Comparison of ENCODE assay signal across 8 cellular contexts in genomic region chr1:8889925-8890785, GRCh38. TPM values are rescaled to one million over a fixed set of nuclear protein-coding genes. Genes with fewer than 3 reads are reported as not detected.
DNase-seq lines count a peak whose midpoint lies in the region; ATAC-seq and TF ChIP-seq lines count a peak whose summit lies in the region.

No MANE protein-coding gene starts in this region.

- H3K4me1 ChIP-seq in adrenal gland (replicated peaks in 1 of 2) (peaks cover 5 to 16% of the 10 kb centered on the region in 2 donors), smooth muscle cell (ENCODE audit: low read depth) (peaks cover 4% of the 10 kb centered on the region)

- H3K27ac ChIP-seq in adrenal gland, result peak overlapping the region in 3 of 5 donors; percentile 9 to 61 (median 50)
- H3K27ac ChIP-seq in smooth muscle cell (ENCODE audit: low read depth), result peak overlapping the region; percentile 59

- TF ChIP-seq POLR2A in adrenal gland (IDR thresholded peaks at IDR 0.05), result no peak

- no peaks in the 10 kb centered on the region for H4K20me1 ChIP-seq in smooth muscle cell (ENCODE audit: low read depth)

- H3K27me3 ChIP-seq in adrenal gland (no peaks in the 10 kb centered on the region), smooth muscle cell (ENCODE audit: low read depth) (no peaks in the 10 kb centered on the region)

- no peaks in the 10 kb centered on the region for H3K79me2 ChIP-seq in smooth muscle cell (ENCODE audit: low read depth)

- no peak for TF ChIP-seq CTCF in adrenal gland (IDR thresholded peaks at IDR 0.05)
- no peak for TF ChIP-seq CTCF in smooth muscle cell (IDR thresholded peaks at IDR 0.05; ENCODE audit: borderline replicate concordance, insufficient read depth, poor library complexity, severe bottlenecking)

- H2AFZ ChIP-seq in smooth muscle cell (ENCODE audit: low read depth), result no peak overlapping the region

- DNase-seq in HT1080 (ENCODE audit: low read depth), result peak; percentile 91
- peak; percentile 89 to 98 (median 96) for DNase-seq in adrenal gland
- DNase-seq in hepatic stellate cell (ENCODE audit: low spot score), result peak; percentile 73
- DNase-seq in smooth muscle cell (lab: John Stamatoyannopoulos, UW; ENCODE audit: unreplicated experiment), result no peak
- no peak for DNase-seq in activated CD4-positive, alpha-beta T cell treated with anti-CD3 and anti-CD28 coated beads for 4 hours
- DNase-seq in NCI-H82 treated with DMSO at 0.1 percent for 48 hours (lab: John Stamatoyannopoulos, UW; ENCODE audit: unreplicated experiment), result no peak

- no peaks in the 10 kb centered on the region for H3K9me3 ChIP-seq in adrenal gland (replicated peaks in 1 of 3)
- no peaks in the 10 kb centered on the region for H3K9me3 ChIP-seq in smooth muscle cell (replicated peaks; ENCODE audit: low read depth)

- H3K4me3 ChIP-seq in adrenal gland (no peak overlapping the region), smooth muscle cell (peak overlapping the region; percentile 17)

- no peaks in the 10 kb centered on the region for H3K36me3 ChIP-seq in adrenal gland (replicated peaks in 1 of 2)
- H3K36me3 ChIP-seq in smooth muscle cell (ENCODE audit: low read depth), result no peaks in the 10 kb centered on the region

- H3K9ac ChIP-seq in smooth muscle cell (ENCODE audit: low read depth), result peak overlapping the region; percentile 15

- WGBS in adrenal gland, 4 donors, result 27 to 32% (median 30%) methylated on average over 18 of the region's 18 CpGs
- 55% methylated on average over 18 of the region's 18 CpGs for WGBS in smooth muscle cell (ENCODE audit: low lambda C conversion rate)

- intact Hi-C loops in adrenal gland (cut with DNase I), result no loop called here

- no peak for ATAC-seq in GM21576 (IDR thresholded peaks at IDR 0.05; ENCODE audit: unreplicated experiment)
- no peak for ATAC-seq in GM21447 (IDR thresholded peaks at IDR 0.05; ENCODE audit: unreplicated experiment)

- H3K4me2 ChIP-seq in smooth muscle cell, result peak overlapping the region; percentile 75

- H3F3A ChIP-seq in smooth muscle cell (ENCODE audit: low read depth), result no peaks in the 10 kb centered on the region

RNA-seq across cellular contexts. Expression of gene ENO1, which starts 11.7 kb away (rescaled TPM):
- 3,632 and 3,729 TPM in 2 replicates for total RNA-seq in HT1080 (2014; rRNA removed; shearing (Covaris generic))
- 2,345 and 2,620 TPM in 2 replicates for polyA plus RNA-seq in HT1080 (2015; cell fraction: cytosol; rRNA removed)
- polyA plus RNA-seq in HT1080 (2015; cell fraction: nucleus; rRNA removed), result 3,922 and 4,106 TPM in 2 replicates
- total RNA-seq in adrenal gland, result 100 to 1,000 TPM; 419 to 751 (median 581) TPM
- 100 to 1,000 TPM; 142 to 815 (median 215) TPM for polyA plus RNA-seq in adrenal gland
- 1,276 and 1,376 TPM in 2 replicates for total RNA-seq in smooth muscle cell
- polyA plus RNA-seq in smooth muscle cell, result 2,156 and 2,235 TPM in 2 replicates

RNA-seq across cellular contexts. Expression of gene CA6, which starts 55.5 kb away (rescaled TPM):
- not detected in 2 replicates for total RNA-seq in HT1080 (2014; rRNA removed; shearing (Covaris generic))
- 0.05 TPM in 1 of 2 replicates, not detected in the other for polyA plus RNA-seq in HT1080 (2015; cell fraction: cytosol; rRNA removed)
- not detected in 2 replicates for polyA plus RNA-seq in HT1080 (2015; cell fraction: nucleus; rRNA removed)
- total RNA-seq in adrenal gland (not detected), smooth muscle cell (not detected in 2 replicates)
- polyA plus RNA-seq in adrenal gland (not detected), smooth muscle cell (not detected in 2 replicates)

Comparison
In these comparisons a context has a peak if more than half of its experiments do, and no peak if none do; other contexts are left out.
1. DNase-seq: peak in HT1080 (single experiment), adrenal gland (7 of 7) and hepatic stellate cell (single experiment); none in smooth muscle cell (single experiment), activated CD4-positive, alpha-beta T cell treated with anti-CD3 and anti-CD28 coated beads for 4 hours (0 of 2) and NCI-H82 treated with DMSO at 0.1 percent for 48 hours (single experiment).